ENCODE assay signal across 17 cellular contexts in the genomic region with DNA sequence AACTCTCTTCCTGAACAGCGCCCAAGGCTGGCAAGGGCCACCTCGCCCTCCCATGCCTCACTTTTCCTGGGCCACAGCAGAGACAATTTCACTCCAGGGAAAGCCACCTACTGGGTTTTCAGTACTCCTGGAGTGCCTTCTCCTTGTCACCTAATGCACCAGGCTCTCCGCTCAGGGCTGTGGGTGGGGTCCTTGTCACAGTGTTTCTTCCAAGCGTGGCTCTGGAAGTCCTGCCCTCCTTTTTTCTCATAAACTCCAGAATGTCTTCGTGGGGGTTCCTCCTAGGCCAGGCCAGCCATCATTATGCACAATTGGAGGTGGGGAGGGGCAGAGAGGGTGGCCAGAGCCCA.
DNase-seq lines count a peak whose midpoint lies in the region; ATAC-seq and TF ChIP-seq lines count a peak whose summit lies in the region.
"Had no signal": no experiment of that assay in that cellular context is flagged by ENCODE, and none has a peak within 500 bp of the region (broad histone marks: within the 10 kb centered on the region; RNA-seq: fewer than 3 reads in every experiment).

No MANE protein-coding gene starts in this region.

- H3K9me3 ChIP-seq in gastroesophageal sphincter, result no peaks in the 10 kb centered on the region
- H3K9me3 ChIP-seq: HAP-1 had no signal

- ATAC-seq in Right ventricle myocardium inferior (no peak), left cardiac atrium (no peak), gastroesophageal sphincter (no peak), HG03139 (IDR thresholded peaks at IDR 0.05; ENCODE audit: unreplicated experiment) (no peak)
- ATAC-seq: HepG2 had no signal

- intact Hi-C loops in Right ventricle myocardium inferior (cut with DNase I) (no loop called here), left cardiac atrium (cut with DNase I) (no loop called here), posterior vena cava (cut with DNase I) (no loop called here)

- no peak overlapping the region for H3K27ac Mint-ChIP-seq in chondrocyte (ENCODE audit: unreplicated experiment)
- H3K27ac Mint-ChIP-seq: B cell; CD4-positive, alpha-beta memory T cell; HFFc6 had no signal

- DNase-seq in Right ventricle myocardium inferior (ENCODE audit: missing footprints) (peak; percentile 64), left cardiac atrium (no peak), chondrocyte (ENCODE audit: low spot score) (peak; percentile 30), posterior vena cava (ENCODE audit: low spot score) (peak; percentile 41), caudate nucleus (lab: John Stamatoyannopoulos, UW) (no peak)
- DNase-seq: C1 segment of cervical spinal cord; CD4-positive, alpha-beta memory T cell; DMS153; DMS79 treated with DMSO at 0.1 percent for 48 hours; EL; GOT3; HFFc6 had no signal

- H3K27me3 ChIP-seq in gastroesophageal sphincter, result peaks cover 38% of the 10 kb centered on the region

- 71 to 75% methylated on average over 2 to 5 of the region's 5 CpGs for WGBS in gastroesophageal sphincter (ENCODE audit: low coverage in 1 of 2), 2 donors

- H3K36me3 Mint-ChIP-seq in chondrocyte (ENCODE audit: low read depth), result no peaks in the 10 kb centered on the region
- H3K36me3 Mint-ChIP-seq: CD4-positive, alpha-beta memory T cell had no signal

- no peak for TF ChIP-seq POLR2A in gastroesophageal sphincter (IDR thresholded peaks at IDR 0.05)

- no peak for TF ChIP-seq CTCF in chondrocyte (IDR thresholded peaks at IDR 0.05)
- TF ChIP-seq CTCF in gastroesophageal sphincter (IDR thresholded peaks at IDR 0.05), result no peak

- H3K4me3 Mint-ChIP-seq in chondrocyte (ENCODE audit: unreplicated experiment), result no peak overlapping the region
- H3K4me3 Mint-ChIP-seq: B cell; CD4-positive, alpha-beta memory T cell; HFFc6 had no signal

- no peaks in the 10 kb centered on the region for H3K4me1 ChIP-seq in gastroesophageal sphincter
- H3K4me1 ChIP-seq: HAP-1 had no signal

- H3K4me3 ChIP-seq in gastroesophageal sphincter, result no peak overlapping the region
- H3K4me3 ChIP-seq: HAP-1 had no signal

- no peaks in the 10 kb centered on the region for H3K36me3 ChIP-seq in gastroesophageal sphincter
- H3K36me3 ChIP-seq: HAP-1 had no signal

- no peaks in the 10 kb centered on the region for H3K9me3 Mint-ChIP-seq in chondrocyte (ENCODE audit: low read depth)
- H3K9me3 Mint-ChIP-seq: CD4-positive, alpha-beta memory T cell had no signal

- TF ChIP-seq EP300 in gastroesophageal sphincter (IDR thresholded peaks at IDR 0.05), result no peak

- peaks cover 7% of the 10 kb centered on the region for H3K27me3 Mint-ChIP-seq in chondrocyte (ENCODE audit: low read depth)
- H3K27me3 Mint-ChIP-seq: B cell had no signal

- H3K27ac ChIP-seq in gastroesophageal sphincter (no peak overlapping the region), caudate nucleus (ENCODE audit: low read depth, low read length) (no peak overlapping the region)

- no peaks in the 10 kb centered on the region for H3K4me1 Mint-ChIP-seq in chondrocyte (ENCODE audit: low read depth)
- H3K4me1 Mint-ChIP-seq: B cell; CD4-positive, alpha-beta memory T cell had no signal

Comparison
In these comparisons a context has a peak if more than half of its experiments do, and no peak if none do; other contexts are left out.
1. DNase-seq: peak in Right ventricle myocardium inferior (single experiment), chondrocyte (single experiment) and posterior vena cava (single experiment); none in left cardiac atrium (single experiment) and caudate nucleus (0 of 61).